Comparison of ENCODE assay signal across 11 cellular contexts in genomic region chr19:45087531-45087930, GRCh38.
A peak's percentile ranks its signal among the peaks of the same experiment; 100 is the strongest.
DNase-seq lines count a peak whose midpoint lies in the region; ATAC-seq and TF ChIP-seq lines count a peak whose summit lies in the region.
"Had no signal": no experiment of that assay in that cellular context is flagged by ENCODE, and none has a peak within 500 bp of the region (broad histone marks: within the 10 kb centered on the region; RNA-seq: fewer than 3 reads in every experiment).

No MANE protein-coding gene starts in this region.

- DNase-seq in NB4 (ENCODE audit: low read depth) (peak; percentile 20), activated T-cell treated with anti-CD3 and anti-CD28 coated beads for 24 hours (ENCODE audit: low read depth) (peak; percentile 21), HCEC 1CT (no peak), NOMO-1 (lab: John Stamatoyannopoulos, UW; ENCODE audit: unreplicated experiment in 2 of 2) (no peak), cortex of kidney (lab: John Stamatoyannopoulos, UW) (no peak)
- DNase-seq in effector memory CD4-positive, alpha-beta T cell, result peak; percentile 52 to 72 (median 70)
- DNase-seq: Karpas-422, NCI-H69 had no signal

- H3K36me3 ChIP-seq in BLaER1, result peaks cover 76% of the 10 kb centered on the region
- peaks cover 7% of the 10 kb centered on the region for H3K36me3 ChIP-seq in effector memory CD4-positive, alpha-beta T cell (ENCODE audit: control insufficient read depth, insufficient read depth, low read length)

- H4K20me1 ChIP-seq in BLaER1, result peaks cover 58% of the 10 kb centered on the region

- peak overlapping the region; percentile 47 for H3K27ac ChIP-seq in BLaER1
- no peak overlapping the region for H3K27ac ChIP-seq in effector memory CD4-positive, alpha-beta T cell (ENCODE audit: insufficient read depth, low read length, poor library complexity, severe bottlenecking)
- H3K27ac ChIP-seq: vagina had no signal

- no peak for TF ChIP-seq CTCF in NB4 (IDR thresholded peaks at IDR 0.05; ENCODE audit: low read depth, low read length)

- no peak for TF ChIP-seq POLR2A in NB4 (IDR thresholded peaks at IDR 0.05; ENCODE audit: extremely low read depth, insufficient read length)

- H3K4me3 ChIP-seq in BLaER1 (no peak overlapping the region), NB4 (ENCODE audit: low read depth, low read length) (no peak overlapping the region)
- no peak overlapping the region for H3K4me3 ChIP-seq in effector memory CD4-positive, alpha-beta T cell (ENCODE audit: insufficient read depth, low read depth, low read length, poor library complexity, severe bottlenecking)
- H3K4me3 ChIP-seq: vagina had no signal

- H3K27me3 ChIP-seq in BLaER1, result no peaks in the 10 kb centered on the region
- H3K27me3 ChIP-seq in effector memory CD4-positive, alpha-beta T cell (replicated peaks; ENCODE audit: control insufficient read depth, insufficient read depth, low read length, poor library complexity, severe bottlenecking), result no peaks in the 10 kb centered on the region
- H3K27me3 ChIP-seq: vagina had no signal

- peak overlapping the region; percentile 21 for H3K4me2 ChIP-seq in BLaER1

- H3K9me3 ChIP-seq in BLaER1, result no peaks in the 10 kb centered on the region
- no peaks in the 10 kb centered on the region for H3K9me3 ChIP-seq in effector memory CD4-positive, alpha-beta T cell (ENCODE audit: control insufficient read depth, low read length)
- H3K9me3 ChIP-seq: vagina had no signal

- H3K9ac ChIP-seq in BLaER1, result peak overlapping the region; percentile 26; the same call in 1 of the 2 replicates

- ATAC-seq in HG02588 (IDR thresholded peaks at IDR 0.05; ENCODE audit: unreplicated experiment), result no peak

- peaks cover 22% of the 10 kb centered on the region for H3K4me1 ChIP-seq in BLaER1
- H3K4me1 ChIP-seq in effector memory CD4-positive, alpha-beta T cell (ENCODE audit: control insufficient read depth, insufficient read depth, low read length, poor library complexity, severe bottlenecking), result no peaks in the 10 kb centered on the region

Comparison
In these comparisons a context has a peak if more than half of its experiments do, and no peak if none do; other contexts are left out.
1. DNase-seq: peak in NB4 (single experiment), activated T-cell treated with anti-CD3 and anti-CD28 coated beads for 24 hours (single experiment) and effector memory CD4-positive, alpha-beta T cell (3 of 3); none in HCEC 1CT (single experiment), NOMO-1 (0 of 2) and cortex of kidney (single experiment).